ENCODE assay signal across 8 cellular contexts in the genomic region with DNA sequence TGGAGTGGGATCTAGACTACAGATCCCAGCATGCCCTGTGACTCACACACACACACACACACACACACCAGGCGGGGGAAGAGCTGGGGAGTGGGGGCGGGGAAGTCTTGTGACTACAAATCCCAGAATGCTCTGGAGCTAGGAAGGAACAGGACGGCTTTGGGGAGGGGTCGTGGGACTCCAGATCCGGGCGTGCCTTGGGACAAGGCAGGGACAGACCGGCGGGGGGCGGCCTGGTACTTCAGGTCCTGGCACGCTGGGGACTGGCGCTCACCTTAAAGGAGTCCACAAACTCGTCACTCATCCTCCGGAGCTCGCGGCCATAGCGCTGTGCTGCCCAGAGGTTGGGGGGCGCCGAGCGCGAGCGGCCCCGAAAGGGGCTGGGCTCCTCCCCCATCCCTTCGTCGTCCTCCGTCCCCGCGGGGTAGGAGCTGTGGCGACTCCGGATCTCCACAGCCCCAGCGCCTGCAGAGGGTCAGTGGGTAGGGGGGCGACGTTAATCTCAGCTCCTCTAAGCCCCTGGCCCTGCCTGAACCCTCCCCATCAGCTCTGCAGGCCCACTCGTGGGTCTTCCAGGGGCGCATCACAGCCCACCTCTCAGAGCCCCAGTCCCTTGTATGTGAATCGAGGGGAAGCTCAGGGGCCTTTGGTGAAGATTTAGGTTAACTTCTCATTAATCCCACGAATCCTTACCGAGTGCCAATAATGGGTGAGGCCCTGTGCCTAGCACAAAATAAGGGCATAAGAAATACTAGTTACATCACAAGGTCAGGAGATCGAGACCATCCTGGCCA. TPM values are rescaled to one million over a fixed set of nuclear protein-coding genes. Genes with fewer than 3 reads are reported as not detected.
DNase-seq lines count a peak whose midpoint lies in the region; ATAC-seq and TF ChIP-seq lines count a peak whose summit lies in the region.

No MANE protein-coding gene starts in this region.

- no peak for DNase-seq in BJ (ENCODE audit: low read depth)
- DNase-seq in HEK293T (ENCODE audit: extremely low spot score), result peak; percentile 72
- peak; percentile 93 for DNase-seq in NCI-H526 treated with DMSO at 0.1 percent for 48 hours (lab: John Stamatoyannopoulos, UW)
- DNase-seq in activated CD4-positive, alpha-beta T cell treated with anti-CD3 and anti-CD28 coated beads, Interleukin-2, amount 10 ng/mL, durations not matched to agents 7 days and 5 days, result peak; percentile 88
- peak; percentile 97 for DNase-seq in coronary artery (ENCODE audit: low spot score)
- peak; percentile 99 for DNase-seq in left kidney (ENCODE audit: low read depth, low spot score)
- DNase-seq in stimulated activated CD4-positive, alpha-beta T cell treated with anti-CD3 and anti-CD28 coated beads, Interleukin-1b, Interleukin-23, amount 100 ng/mL, for 24 hours (ENCODE audit: low read depth in 4 of 4, low spot score in 1 of 4), result peak; percentile 63 to 79 (median 67)

- H3K9me3 Mint-ChIP-seq in activated CD4-positive, alpha-beta T cell treated with anti-CD3 and anti-CD28 coated beads, Interleukin-2, amount 10 ng/mL, durations not matched to agents 7 days and 5 days, result no peaks in the 10 kb centered on the region

- peaks cover 5% of the 10 kb centered on the region for H3K36me3 Mint-ChIP-seq in activated CD4-positive, alpha-beta T cell treated with anti-CD3 and anti-CD28 coated beads, Interleukin-2, amount 10 ng/mL, durations not matched to agents 7 days and 5 days (ENCODE audit: low read depth)

- peaks cover 5% of the 10 kb centered on the region for H3K36me3 ChIP-seq in BJ (ENCODE audit: control insufficient read depth, insufficient read depth, low read length)

- H3K27me3 Mint-ChIP-seq in activated CD4-positive, alpha-beta T cell treated with anti-CD3 and anti-CD28 coated beads, Interleukin-2, amount 10 ng/mL, durations not matched to agents 7 days and 5 days, result no peaks in the 10 kb centered on the region

- H3K4me3 ChIP-seq in BJ (ENCODE audit: low read depth, low read length) (peak overlapping the region; percentile 71), coronary artery (peak overlapping the region; percentile 90)

- 0 out of 2 replicates have a peak, but pooled peaks have one; percentile 1 for TF ChIP-seq CTCF in BJ (IDR thresholded peaks at IDR 0.05; ENCODE audit: insufficient read depth, low read depth, low read length)
- TF ChIP-seq CTCF in coronary artery (IDR thresholded peaks at IDR 0.05), result no peak

- CTCF ChIA-PET in BJ (lab: Yijun Ruan, JAX), result interaction anchor here (0.5 to 4.7 kb wide), 13 partner anchors 9 to 522 kb away, joined by 3 to 41 read pairs (median 6); partner anchors contain the start of genes BAD, CATSPERZ, GPR137 and PLCB3
- CTCF ChIA-PET in HEK293T (lab: Yijun Ruan, JAX), result interaction anchor here (0.6 to 3.8 kb wide), 9 partner anchors 13 to 84 kb away, joined by 3 to 66 read pairs (median 4); partner anchors contain the start of genes BAD, CATSPERZ, ESRRA and PLCB3
- CTCF ChIA-PET in activated CD4-positive, alpha-beta T cell treated with anti-CD3 and anti-CD28 coated beads, Interleukin-2, amount 10 ng/mL, durations not matched to agents 7 days and 5 days (lab: Charles Lee), result interaction anchor here (0.5 to 12.3 kb wide), 12 partner anchors 11 to 1197 kb away, joined by 3 to 162 read pairs (median 7); partner anchors contain the start of genes BAD, ESRRA, FERMT3 and GPR137

- H3K27ac Mint-ChIP-seq in activated CD4-positive, alpha-beta T cell treated with anti-CD3 and anti-CD28 coated beads, Interleukin-2, amount 10 ng/mL, durations not matched to agents 7 days and 5 days, result peak overlapping the region; percentile 92

- peak overlapping the region; percentile 94 to 98 for H3K27ac ChIP-seq in coronary artery

- no peak for ATAC-seq in GM18517 (IDR thresholded peaks at IDR 0.05; ENCODE audit: unreplicated experiment)

- peak overlapping the region; percentile 88 for H3K4me3 Mint-ChIP-seq in activated CD4-positive, alpha-beta T cell treated with anti-CD3 and anti-CD28 coated beads, Interleukin-2, amount 10 ng/mL, durations not matched to agents 7 days and 5 days

- H3K27me3 ChIP-seq in BJ (ENCODE audit: control insufficient read depth, insufficient read depth, low read length), result no peaks in the 10 kb centered on the region

- POLR2A ChIA-PET in BJ (lab: Charles Lee) (interaction anchor here (0.6 kb wide), 2 partner anchors 40 to 57 kb away, joined by 3 read pairs; no protein-coding TSS in a partner anchor), HEK293T (lab: Yijun Ruan, JAX) (interaction anchor here (0.7 to 5.6 kb wide), 17 partner anchors 9 to 86 kb away, joined by 3 to 81 read pairs (median 7); partner anchors contain the start of genes BAD, CATSPERZ, ESRRA and FERMT3)
- POLR2A ChIA-PET in activated CD4-positive, alpha-beta T cell treated with anti-CD3 and anti-CD28 coated beads, Interleukin-2, amount 10 ng/mL, durations not matched to agents 7 days and 5 days (lab: Charles Lee), result interaction anchor here (0.6 to 1.2 kb wide), 3 partner anchors 33 to 1161 kb away, joined by 3 read pairs; no protein-coding TSS in a partner anchor

- peaks cover 26% of the 10 kb centered on the region for H3K4me1 Mint-ChIP-seq in activated CD4-positive, alpha-beta T cell treated with anti-CD3 and anti-CD28 coated beads, Interleukin-2, amount 10 ng/mL, durations not matched to agents 7 days and 5 days

TF ChIP-seq in HEK293T, 16 proteins besides CTCF, POLR2A, EP300 and RAD21:
- TF ChIP-seq CTBP1 (IDR thresholded peaks at IDR 0.05; ENCODE audit: borderline replicate concordance) (no peak), HDGF (IDR thresholded peaks at IDR 0.05; ENCODE audit: borderline replicate concordance) (no peak), FOXK2 (IDR thresholded peaks at IDR 0.05) (no peak), ZNF384 (IDR thresholded peaks at IDR 0.05) (no peak), TARDBP (IDR thresholded peaks at IDR 0.05) (no peak), ELF4 (IDR thresholded peaks at IDR 0.05) (no peak), L3MBTL2 (conservative IDR thresholded peaks at IDR 0.05) (no peak), SP1 (IDR thresholded peaks at IDR 0.05) (no peak), FOXM1 (IDR thresholded peaks at IDR 0.05; ENCODE audit: borderline replicate concordance) (no peak)

RNA-seq across cellular contexts. Expression of gene BAD, which starts 12.9 kb away (rescaled TPM):
- 62.3 and 85.3 TPM in 2 replicates for polyA plus RNA-seq in BJ (2011; rRNA removed)
- polyA minus RNA-seq in BJ (2011; rRNA and poly(A)+ RNA removed), result 8.1 and 16.9 TPM in 2 replicates
- total RNA-seq in activated CD4-positive, alpha-beta T cell treated with anti-CD3 and anti-CD28 coated beads, Interleukin-2, amount 10 ng/mL, durations not matched to agents 7 days and 5 days, result 10 to 100 TPM; 32.0 to 34.2 TPM

RNA-seq across cellular contexts. Expression of gene GPR137, which starts 14.1 kb away (rescaled TPM):
- polyA plus RNA-seq in BJ (2011; rRNA removed), result 22.6 and 33.7 TPM in 2 replicates
- 12.0 and 16.8 TPM in 2 replicates for polyA minus RNA-seq in BJ (2011; rRNA and poly(A)+ RNA removed)
- 10 to 100 TPM; 24.6 to 32.2 TPM for total RNA-seq in activated CD4-positive, alpha-beta T cell treated with anti-CD3 and anti-CD28 coated beads, Interleukin-2, amount 10 ng/mL, durations not matched to agents 7 days and 5 days

RNA-seq across cellular contexts. Expression of gene KCNK4, which starts 19.6 kb away (rescaled TPM):
- polyA plus RNA-seq in BJ (2011; rRNA removed), result 0.05 TPM in 1 of 2 replicates, not detected in the other
- not detected in 2 replicates for polyA minus RNA-seq in BJ (2011; rRNA and poly(A)+ RNA removed)
- total RNA-seq in activated CD4-positive, alpha-beta T cell treated with anti-CD3 and anti-CD28 coated beads, Interleukin-2, amount 10 ng/mL, durations not matched to agents 7 days and 5 days, result not detected

RNA-seq across cellular contexts. Expression of gene PLCB3, which starts 20.2 kb away (rescaled TPM):
- 17.9 and 30.2 TPM in 2 replicates for polyA plus RNA-seq in BJ (2011; rRNA removed)
- polyA minus RNA-seq in BJ (2011; rRNA and poly(A)+ RNA removed), result 45.3 and 50.4 TPM in 2 replicates
- 10 to 100 TPM; 11.6 to 12.4 TPM for total RNA-seq in activated CD4-positive, alpha-beta T cell treated with anti-CD3 and anti-CD28 coated beads, Interleukin-2, amount 10 ng/mL, durations not matched to agents 7 days and 5 days

RNA-seq across cellular contexts. Expression of gene PPP1R14B, which starts 24.8 kb away (rescaled TPM):
- polyA plus RNA-seq in BJ (2011; rRNA removed), result 174 and 283 TPM in 2 replicates
- polyA minus RNA-seq in BJ (2011; rRNA and poly(A)+ RNA removed), result 55.6 and 75.0 TPM in 2 replicates
- 10 to 100 TPM; 81.1 to 86.0 TPM for total RNA-seq in activated CD4-positive, alpha-beta T cell treated with anti-CD3 and anti-CD28 coated beads, Interleukin-2, amount 10 ng/mL, durations not matched to agents 7 days and 5 days
